ENCODE assay signal across 14 cellular contexts in genomic region chr22:43226368-43226979, GRCh38. TPM values are rescaled to one million over a fixed set of nuclear protein-coding genes. Genes with fewer than 3 reads are reported as not detected.
DNase-seq lines count a peak whose midpoint lies in the region; ATAC-seq and TF ChIP-seq lines count a peak whose summit lies in the region.
"Had no signal": no experiment of that assay in that cellular context is flagged by ENCODE, and none has a peak within 500 bp of the region (broad histone marks: within the 10 kb centered on the region; RNA-seq: fewer than 3 reads in every experiment).

No MANE protein-coding gene starts in this region.

- H3K27me3 Mint-ChIP-seq in endodermal cell (ENCODE audit: insufficient read depth) (peaks cover 2% of the 10 kb centered on the region), neural progenitor cell (ENCODE audit: insufficient read depth, low read depth) (peaks cover 7% of the 10 kb centered on the region)
- H3K27me3 Mint-ChIP-seq in T-helper 2 cell treated with Interferon-gamma antibody and Interleukin-4, amounts not matched to agents 5 μg/mL and 100 μg/mL, for 36 hours (ENCODE audit: low read depth): no peaks in the 10 kb centered on the region

- 0 out of 3 replicates have a peak, but pooled peaks have one; percentile 36 for ATAC-seq in DND-41 (ENCODE audit: insufficient read depth, low read depth)
- ATAC-seq in HG02938 (IDR thresholded peaks at IDR 0.05; ENCODE audit: unreplicated experiment): no peak

- TF ChIP-seq POLR2A in stomach (IDR thresholded peaks at IDR 0.05) (no peak), suprapubic skin (IDR thresholded peaks at IDR 0.05) (no peak)

- H3K36me3 ChIP-seq in DND-41 (ENCODE audit: insufficient read depth, low read length) (no peaks in the 10 kb centered on the region), endodermal cell (ENCODE audit: control insufficient read depth, insufficient read depth, low read length) (no peaks in the 10 kb centered on the region), neural progenitor cell (no peaks in the 10 kb centered on the region), stomach (no peaks in the 10 kb centered on the region), suprapubic skin (no peaks in the 10 kb centered on the region)
- H3K36me3 ChIP-seq: heart left ventricle had no signal

- H3K27me3 ChIP-seq in DND-41 (ENCODE audit: insufficient read depth, low read length, poor library complexity): peaks cover 3% of the 10 kb centered on the region
- H3K27me3 ChIP-seq in endodermal cell (ENCODE audit: control insufficient read depth, insufficient read depth, low read length, poor library complexity, severe bottlenecking): no peaks in the 10 kb centered on the region
- peaks cover 14% of the 10 kb centered on the region for H3K27me3 ChIP-seq in neural progenitor cell
- H3K27me3 ChIP-seq in stomach: peaks cover 0 to 20% (median 0%) of the 10 kb centered on the region in 3 donors
- peaks cover 3% of the 10 kb centered on the region for H3K27me3 ChIP-seq in suprapubic skin

- H3K79me2 ChIP-seq in DND-41 (ENCODE audit: insufficient read depth, low read length): no peaks in the 10 kb centered on the region
- H3K79me2 ChIP-seq in neural progenitor cell (ENCODE audit: low read depth): no peaks in the 10 kb centered on the region

- H3K36me3 Mint-ChIP-seq in endodermal cell (ENCODE audit: low read depth) (no peaks in the 10 kb centered on the region), neural progenitor cell (no peaks in the 10 kb centered on the region)
- no peaks in the 10 kb centered on the region for H3K36me3 Mint-ChIP-seq in T-helper 2 cell treated with Interferon-gamma antibody and Interleukin-4, amounts not matched to agents 5 μg/mL and 100 μg/mL, for 36 hours (ENCODE audit: low read depth)

- no peak overlapping the region for H2AFZ ChIP-seq in DND-41 (ENCODE audit: low read depth, low read length)
- no peak overlapping the region for H2AFZ ChIP-seq in neural progenitor cell (replicated peaks)

- H3F3A ChIP-seq in neural progenitor cell (ENCODE audit: low read depth): peaks cover 9% of the 10 kb centered on the region

- H3K9me3 ChIP-seq in DND-41 (ENCODE audit: insufficient read depth, low read length, severe bottlenecking): no peaks in the 10 kb centered on the region
- H3K9me3 ChIP-seq in endodermal cell (ENCODE audit: control insufficient read depth, low read length): no peaks in the 10 kb centered on the region
- H3K9me3 ChIP-seq in neural progenitor cell (ENCODE audit: low read depth): no peaks in the 10 kb centered on the region
- H3K9me3 ChIP-seq in stomach: no peaks in the 10 kb centered on the region
- H3K9me3 ChIP-seq in suprapubic skin: no peaks in the 10 kb centered on the region
- H3K9me3 ChIP-seq: heart left ventricle had no signal

- H3K27ac Mint-ChIP-seq in endodermal cell: no peak overlapping the region
- H3K27ac Mint-ChIP-seq in neural progenitor cell: no peak overlapping the region
- no peak overlapping the region for H3K27ac Mint-ChIP-seq in T-helper 2 cell treated with Interferon-gamma antibody and Interleukin-4, amounts not matched to agents 5 μg/mL and 100 μg/mL, for 36 hours

- TF ChIP-seq CTCF in DND-41 (IDR thresholded peaks at IDR 0.05; ENCODE audit: borderline replicate concordance, extremely low read depth, low read length, poor library complexity, severe bottlenecking) (no peak), endodermal cell (conservative IDR thresholded peaks at IDR 0.05) (peak; percentile 57), neural progenitor cell (IDR thresholded peaks at IDR 0.05) (peak; percentile 35), stomach (IDR thresholded peaks at IDR 0.05) (no peak), suprapubic skin (IDR thresholded peaks at IDR 0.05) (no peak)

- TF ChIP-seq EP300 in stomach (IDR thresholded peaks at IDR 0.05) (no peak), suprapubic skin (IDR thresholded peaks at IDR 0.05) (no peak)

- H3K4me1 ChIP-seq in DND-41 (ENCODE audit: insufficient read depth, low read length): no peaks in the 10 kb centered on the region
- H3K4me1 ChIP-seq in endodermal cell (ENCODE audit: control insufficient read depth, insufficient read depth, low read length): peaks cover 9% of the 10 kb centered on the region
- peaks cover 13% of the 10 kb centered on the region for H3K4me1 ChIP-seq in neural progenitor cell
- peaks cover 0 to 19% (median 5%) of the 10 kb centered on the region in 4 donors for H3K4me1 ChIP-seq in stomach
- H3K4me1 ChIP-seq in suprapubic skin: peaks cover 5% of the 10 kb centered on the region

- intact Hi-C loops in stomach (cut with DNase I; ENCODE audit: low total_unique reads): no loop called here

- DNase-seq in DND-41: no peak
- peak; percentile 42 for DNase-seq in NCI-H82 (lab: John Stamatoyannopoulos, UW)
- DNase-seq in endodermal cell: peak; percentile 94
- DNase-seq in neural progenitor cell (ENCODE audit: low spot score): peak; percentile 89
- DNase-seq in T-helper 2 cell treated with Interferon-gamma antibody and Interleukin-4, amounts not matched to agents 5 μg/mL and 100 μg/mL, for 36 hours (ENCODE audit: low spot score): no peak
- DNase-seq in stomach: no peak
- no peak for DNase-seq in suprapubic skin (ENCODE audit: low spot score in 2 of 2)
- DNase-seq: activated CD4-positive, CD25-positive, alpha-beta regulatory T cell treated with anti-CD3 and anti-CD28 coated beads, Interleukin-2, amount 50 U/mL, for 72 hours; activated gamma-delta T cell treated with Interleukin-2 at 50 U/mL for 16 hours; Calu3; heart left ventricle; NCI-H2029 treated with DMSO at 0.1 percent for 48 hours; SHP77 treated with DMSO at 0.1 percent for 48 hours had no signal

- H3K4me3 ChIP-seq in DND-41 (ENCODE audit: low read depth in 1 of 2, low read length in 2 of 2) (no peak overlapping the region), endodermal cell (ENCODE audit: low read length) (no peak overlapping the region), neural progenitor cell (no peak overlapping the region), stomach (no peak overlapping the region), suprapubic skin (no peak overlapping the region)
- H3K4me3 ChIP-seq: heart left ventricle had no signal

- no peaks in the 10 kb centered on the region for H3K9me3 Mint-ChIP-seq in endodermal cell
- no peaks in the 10 kb centered on the region for H3K9me3 Mint-ChIP-seq in neural progenitor cell
- no peaks in the 10 kb centered on the region for H3K9me3 Mint-ChIP-seq in T-helper 2 cell treated with Interferon-gamma antibody and Interleukin-4, amounts not matched to agents 5 μg/mL and 100 μg/mL, for 36 hours

- peaks cover 19% of the 10 kb centered on the region for H3K4me1 Mint-ChIP-seq in endodermal cell
- peaks cover 51% of the 10 kb centered on the region for H3K4me1 Mint-ChIP-seq in neural progenitor cell
- peaks cover 4% of the 10 kb centered on the region for H3K4me1 Mint-ChIP-seq in T-helper 2 cell treated with Interferon-gamma antibody and Interleukin-4, amounts not matched to agents 5 μg/mL and 100 μg/mL, for 36 hours (ENCODE audit: low read depth)

- H3K4me3 Mint-ChIP-seq in endodermal cell: no peak overlapping the region
- H3K4me3 Mint-ChIP-seq in neural progenitor cell: peak overlapping the region; percentile 9
- no peak overlapping the region for H3K4me3 Mint-ChIP-seq in T-helper 2 cell treated with Interferon-gamma antibody and Interleukin-4, amounts not matched to agents 5 μg/mL and 100 μg/mL, for 36 hours

- H3K9ac ChIP-seq in DND-41 (ENCODE audit: low read depth, low read length): no peak overlapping the region
- H3K9ac ChIP-seq in endodermal cell (ENCODE audit: extremely low read depth, low read length, poor library complexity, severe bottlenecking): no peak overlapping the region
- H3K9ac ChIP-seq in neural progenitor cell: no peak overlapping the region

- WGBS in endodermal cell (ENCODE audit: insufficient coverage in 1 of 2, insufficient read length in 1 of 2), 2 experiments: 19 to 34% methylated on average over 7 to 18 of the region's 18 CpGs
- 23 to 55% (median 36%) methylated on average over 13 to 18 of the region's 18 CpGs for WGBS in stomach, 5 donors
- 42% methylated on average over 6 of the region's 18 CpGs for WGBS in suprapubic skin

- H3K27ac ChIP-seq in DND-41 (ENCODE audit: low read length): no peak overlapping the region
- H3K27ac ChIP-seq in endodermal cell (ENCODE audit: low read depth, low read length): no peak overlapping the region
- no peak overlapping the region for H3K27ac ChIP-seq in neural progenitor cell
- H3K27ac ChIP-seq in stomach: no peak overlapping the region
- H3K27ac ChIP-seq in suprapubic skin: no peak overlapping the region
- H3K27ac ChIP-seq: heart left ventricle had no signal

- H4K20me1 ChIP-seq in DND-41 (ENCODE audit: insufficient read depth, low read length): peaks cover 15% of the 10 kb centered on the region; the same call in 1 of the 2 replicates
- H4K20me1 ChIP-seq in neural progenitor cell (ENCODE audit: low read depth): peaks cover 17% of the 10 kb centered on the region

- H3K4me2 ChIP-seq in DND-41 (ENCODE audit: insufficient read depth, low read length) (no peak overlapping the region), neural progenitor cell (peak overlapping the region; percentile 61)

RNA-seq across cellular contexts. Expression of gene TTLL12, which starts 39.5 kb away (rescaled TPM):
- total RNA-seq in endodermal cell: 10 to 100 TPM; 49.8 to 71.0 TPM
- 39.6 TPM for polyA plus RNA-seq in endodermal cell (2013, experiment 1 of 2)
- 33.2 TPM for polyA plus RNA-seq in endodermal cell (2013, experiment 2 of 2)
- 27.8 and 73.2 TPM in 2 replicates for total RNA-seq in neural progenitor cell (ENCODE audit: low replicate concordance)
- 10 to 100 TPM in 4 of 5 donors, 1 to 10 TPM in 1; 4.1 to 64.3 (median 18.7) TPM for total RNA-seq in stomach
- 10 to 100 TPM; 27.6 to 45.3 (median 32.7) TPM for polyA plus RNA-seq in stomach
- total RNA-seq in suprapubic skin: 10 to 100 TPM; 43.6 to 93.9 (median 81.4) TPM

Comparison
In these comparisons a context has a peak if more than half of its experiments do, and no peak if none do; other contexts are left out.
1. DNase-seq: peak in NCI-H82 (single experiment), endodermal cell (single experiment) and neural progenitor cell (single experiment); none in DND-41 (single experiment), T-helper 2 cell treated with Interferon-gamma antibody and Interleukin-4, amounts not matched to agents 5 μg/mL and 100 μg/mL, for 36 hours (single experiment), stomach (single experiment) and suprapubic skin (0 of 2).
2. CTCF ChIP-seq: peak in endodermal cell (single experiment) and neural progenitor cell (single experiment); none in DND-41 (single experiment), stomach (0 of 7) and suprapubic skin (0 of 2).